ENCODE assay signal across 11 cellular contexts in the genomic region with DNA sequence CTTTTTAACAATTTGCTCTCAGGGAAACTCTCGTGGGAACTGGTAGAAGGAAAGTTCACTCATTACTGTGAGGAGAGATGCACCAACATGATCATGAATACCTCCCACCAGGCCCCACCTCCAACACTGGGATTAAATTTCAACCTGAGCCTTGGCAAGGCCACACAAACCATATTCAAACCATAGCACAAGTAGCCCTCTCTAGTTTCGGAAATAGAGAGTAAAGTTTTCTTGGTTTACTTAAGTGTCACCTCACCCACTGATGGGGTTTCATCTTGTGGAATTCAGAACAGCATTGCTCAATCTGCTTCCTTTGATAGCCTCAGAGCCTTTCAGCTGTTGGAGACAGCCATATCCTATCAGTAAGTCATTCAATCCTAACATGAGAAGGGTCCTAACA. TPM values are rescaled to one million over a fixed set of nuclear protein-coding genes. Genes with fewer than 3 reads are reported as not detected.
DNase-seq lines count a peak whose midpoint lies in the region; ATAC-seq and TF ChIP-seq lines count a peak whose summit lies in the region.
"Had no signal": no experiment of that assay in that cellular context is flagged by ENCODE, and none has a peak within 500 bp of the region (broad histone marks: within the 10 kb centered on the region; RNA-seq: fewer than 3 reads in every experiment).

No MANE protein-coding gene starts in this region.

- TF ChIP-seq POLR2A in GM18505 (IDR thresholded peaks at IDR 0.05; ENCODE audit: borderline replicate concordance, extremely low read depth, insufficient read depth, insufficient read length) = no peak

- peak; percentile 49 for ATAC-seq in GM18505 (IDR thresholded peaks at IDR 0.05; ENCODE audit: unreplicated experiment)
- peak; percentile 71 for ATAC-seq in GM19468 (IDR thresholded peaks at IDR 0.05; ENCODE audit: extremely low read depth, unreplicated experiment)
- peak; percentile 60 for ATAC-seq in HG02973 (IDR thresholded peaks at IDR 0.05; ENCODE audit: unreplicated experiment)

- DNase-seq in NCI-H2171 (lab: John Stamatoyannopoulos, UW) (peak; percentile 7), medulla oblongata (ENCODE audit: extremely low spot score) (no peak), amygdala (lab: John Stamatoyannopoulos, UW) (no peak), SHP77 (lab: John Stamatoyannopoulos, UW) (no peak), G401 (ENCODE audit: low spot score) (no peak)
- DNase-seq: mesendoderm, NCI-H1092 treated with DMSO at 0.1 percent for 48 hours, trophoblast cell had no signal

- in situ Hi-C loops in G401 (cut with HindIII; ENCODE audit: low sequenced_read_pairs) = no loop called here

RNA-seq across cellular contexts. Expression of a gene that starts 25.5 kb away (rescaled TPM):
- 5.1 and 7.9 TPM in 2 replicates for total RNA-seq in G401 (2014; rRNA removed; shearing (Covaris generic))
